In the genomic region with DNA sequence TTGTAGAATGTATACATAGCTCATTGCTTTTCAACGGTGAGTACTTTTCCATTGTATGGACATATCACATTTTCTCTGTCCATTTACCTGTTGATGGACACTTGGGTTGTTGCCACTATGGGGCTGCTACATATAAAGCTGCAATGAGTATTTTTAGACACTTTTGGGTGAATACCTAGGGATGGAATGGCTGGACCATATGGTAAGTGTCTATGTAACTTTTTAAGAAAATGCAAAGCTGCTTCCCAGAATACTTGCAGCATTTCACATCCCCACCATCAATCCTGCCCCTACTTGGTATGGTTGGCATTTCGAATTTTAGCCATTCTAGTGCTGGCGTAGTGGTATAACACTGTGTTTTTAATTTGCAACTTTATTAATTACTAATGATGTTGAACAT, we compare ENCODE assay signal across 7 cellular contexts.
"Had no signal": no experiment of that assay in that cellular context is flagged by ENCODE, and none has a peak within 500 bp of the region (broad histone marks: within the 10 kb centered on the region; RNA-seq: fewer than 3 reads in every experiment).

No MANE protein-coding gene starts in this region.

- DNase-seq: H9, HFFc6, IMR-90, KG1 had no signal

- H3K27ac Mint-ChIP-seq: GM23338, H9, HFFc6 had no signal

- H3K9me3 Mint-ChIP-seq: GM23338 had no signal

- H3K4me2 ChIP-seq: GM23338 had no signal

- H3K4me3 Mint-ChIP-seq: GM23338, H9, HFFc6 had no signal

- H2AFZ ChIP-seq: GM23338 had no signal

- H3K4me3 ChIP-seq: GM23338, K562 had no signal

- ATAC-seq: GM23338, HCT116, K562 had no signal
